In the genomic region with DNA sequence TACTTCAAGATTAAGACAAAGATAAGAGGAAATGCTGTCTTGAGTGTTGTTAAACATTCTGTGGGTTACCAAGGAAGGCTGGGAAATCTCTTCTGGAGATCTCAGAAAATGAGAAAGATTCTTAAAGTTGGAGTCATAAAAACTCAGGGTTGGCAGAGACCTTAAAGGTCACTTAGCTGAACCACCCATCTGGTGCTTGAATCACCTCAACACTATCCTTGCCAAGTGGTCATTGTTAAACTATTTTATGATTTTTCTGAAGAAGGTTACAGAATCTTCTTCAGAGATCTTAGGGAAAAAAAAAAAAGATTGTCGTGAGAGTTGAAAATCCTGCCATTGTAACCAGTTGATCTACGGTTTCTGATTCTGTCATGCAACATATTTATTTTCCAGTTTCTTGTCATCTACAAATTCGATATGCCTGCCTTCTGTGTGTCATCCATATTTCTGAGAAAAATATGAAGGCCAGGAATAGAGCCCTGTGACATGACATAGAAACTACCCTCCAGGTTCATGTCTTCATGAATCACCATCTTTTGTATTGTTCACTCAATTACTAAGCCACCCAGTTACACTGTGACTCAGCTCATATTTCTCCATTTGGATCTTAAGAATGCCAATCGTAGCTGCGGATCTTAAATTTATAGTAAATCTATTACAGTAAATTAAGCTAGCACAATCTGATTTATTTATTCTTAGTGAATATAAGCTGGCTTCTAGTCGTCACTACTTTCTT, we compare ENCODE assay signal across 1 cellular context.
TF ChIP-seq lines count a peak whose summit lies in the region.

No MANE protein-coding gene starts in this region.

TF ChIP-seq in SK-N-SH, 30 proteins besides CTCF, POLR2A, EP300 and RAD21 (continued from another document):
- TF ChIP-seq, protein P1, sequence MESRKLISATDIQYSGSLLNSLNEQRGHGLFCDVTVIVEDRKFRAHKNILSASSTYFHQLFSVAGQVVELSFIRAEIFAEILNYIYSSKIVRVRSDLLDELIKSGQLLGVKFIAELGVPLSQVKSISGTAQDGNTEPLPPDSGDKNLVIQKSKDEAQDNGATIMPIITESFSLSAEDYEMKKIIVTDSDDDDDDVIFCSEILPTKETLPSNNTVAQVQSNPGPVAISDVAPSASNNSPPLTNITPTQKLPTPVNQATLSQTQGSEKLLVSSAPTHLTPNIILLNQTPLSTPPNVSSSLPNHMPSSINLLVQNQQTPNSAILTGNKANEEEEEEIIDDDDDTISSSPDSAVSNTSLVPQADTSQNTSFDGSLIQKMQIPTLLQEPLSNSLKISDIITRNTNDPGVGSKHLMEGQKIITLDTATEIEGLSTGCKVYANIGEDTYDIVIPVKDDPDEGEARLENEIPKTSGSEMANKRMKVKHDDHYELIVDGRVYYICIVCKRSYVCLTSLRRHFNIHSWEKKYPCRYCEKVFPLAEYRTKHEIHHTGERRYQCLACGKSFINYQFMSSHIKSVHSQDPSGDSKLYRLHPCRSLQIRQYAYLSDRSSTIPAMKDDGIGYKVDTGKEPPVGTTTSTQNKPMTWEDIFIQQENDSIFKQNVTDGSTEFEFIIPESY (IDR thresholded peaks at IDR 0.05; ENCODE audit: borderline replicate concordance, low read depth): peak; percentile 56
- TF ChIP-seq RXRA (IDR thresholded peaks at IDR 0.05; ENCODE audit: borderline replicate concordance, low read depth) (peak; percentile 90), JUND (IDR thresholded peaks at IDR 0.05) (peak; percentile 96), MEF2A (IDR thresholded peaks at IDR 0.05; ENCODE audit: borderline replicate concordance, low read depth) (peak; percentile 83; the same call in 1 of the 2 replicates), FOXJ3 (CRISPR knock-in tag; IDR thresholded peaks at IDR 0.05) (no peak), NFIC (IDR thresholded peaks at IDR 0.05; ENCODE audit: borderline replicate concordance) (peak; percentile 98), TAF1 (IDR thresholded peaks at IDR 0.05; ENCODE audit: borderline replicate concordance, low read depth, low read length) (peak; percentile 39; the same call in 1 of the 2 replicates), FOSL2 (IDR thresholded peaks at IDR 0.05; ENCODE audit: borderline replicate concordance, low read depth) (peak; percentile 96), TEAD4 (IDR thresholded peaks at IDR 0.05; ENCODE audit: borderline replicate concordance, insufficient read depth) (peak; percentile 97), RCOR1 (IDR thresholded peaks at IDR 0.05; ENCODE audit: low read length) (no peak), ELF1 (IDR thresholded peaks at IDR 0.05) (peak; percentile 41; the same call in 1 of the 2 replicates), NRF1 (IDR thresholded peaks at IDR 0.05; ENCODE audit: low read depth, low read length) (no peak), GATA2 (CRISPR knock-in tag; IDR thresholded peaks at IDR 0.05) (no peak)
- TF ChIP-seq, protein P2, sequence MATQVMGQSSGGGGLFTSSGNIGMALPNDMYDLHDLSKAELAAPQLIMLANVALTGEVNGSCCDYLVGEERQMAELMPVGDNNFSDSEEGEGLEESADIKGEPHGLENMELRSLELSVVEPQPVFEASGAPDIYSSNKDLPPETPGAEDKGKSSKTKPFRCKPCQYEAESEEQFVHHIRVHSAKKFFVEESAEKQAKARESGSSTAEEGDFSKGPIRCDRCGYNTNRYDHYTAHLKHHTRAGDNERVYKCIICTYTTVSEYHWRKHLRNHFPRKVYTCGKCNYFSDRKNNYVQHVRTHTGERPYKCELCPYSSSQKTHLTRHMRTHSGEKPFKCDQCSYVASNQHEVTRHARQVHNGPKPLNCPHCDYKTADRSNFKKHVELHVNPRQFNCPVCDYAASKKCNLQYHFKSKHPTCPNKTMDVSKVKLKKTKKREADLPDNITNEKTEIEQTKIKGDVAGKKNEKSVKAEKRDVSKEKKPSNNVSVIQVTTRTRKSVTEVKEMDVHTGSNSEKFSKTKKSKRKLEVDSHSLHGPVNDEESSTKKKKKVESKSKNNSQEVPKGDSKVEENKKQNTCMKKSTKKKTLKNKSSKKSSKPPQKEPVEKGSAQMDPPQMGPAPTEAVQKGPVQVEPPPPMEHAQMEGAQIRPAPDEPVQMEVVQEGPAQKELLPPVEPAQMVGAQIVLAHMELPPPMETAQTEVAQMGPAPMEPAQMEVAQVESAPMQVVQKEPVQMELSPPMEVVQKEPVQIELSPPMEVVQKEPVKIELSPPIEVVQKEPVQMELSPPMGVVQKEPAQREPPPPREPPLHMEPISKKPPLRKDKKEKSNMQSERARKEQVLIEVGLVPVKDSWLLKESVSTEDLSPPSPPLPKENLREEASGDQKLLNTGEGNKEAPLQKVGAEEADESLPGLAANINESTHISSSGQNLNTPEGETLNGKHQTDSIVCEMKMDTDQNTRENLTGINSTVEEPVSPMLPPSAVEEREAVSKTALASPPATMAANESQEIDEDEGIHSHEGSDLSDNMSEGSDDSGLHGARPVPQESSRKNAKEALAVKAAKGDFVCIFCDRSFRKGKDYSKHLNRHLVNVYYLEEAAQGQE (IDR thresholded peaks at IDR 0.05; ENCODE audit: low read depth, low read length): 0 out of 2 replicates have a peak, but pooled peaks have one; percentile 29
